Comparison of ENCODE assay signal across 8 cellular contexts in the genomic region with DNA sequence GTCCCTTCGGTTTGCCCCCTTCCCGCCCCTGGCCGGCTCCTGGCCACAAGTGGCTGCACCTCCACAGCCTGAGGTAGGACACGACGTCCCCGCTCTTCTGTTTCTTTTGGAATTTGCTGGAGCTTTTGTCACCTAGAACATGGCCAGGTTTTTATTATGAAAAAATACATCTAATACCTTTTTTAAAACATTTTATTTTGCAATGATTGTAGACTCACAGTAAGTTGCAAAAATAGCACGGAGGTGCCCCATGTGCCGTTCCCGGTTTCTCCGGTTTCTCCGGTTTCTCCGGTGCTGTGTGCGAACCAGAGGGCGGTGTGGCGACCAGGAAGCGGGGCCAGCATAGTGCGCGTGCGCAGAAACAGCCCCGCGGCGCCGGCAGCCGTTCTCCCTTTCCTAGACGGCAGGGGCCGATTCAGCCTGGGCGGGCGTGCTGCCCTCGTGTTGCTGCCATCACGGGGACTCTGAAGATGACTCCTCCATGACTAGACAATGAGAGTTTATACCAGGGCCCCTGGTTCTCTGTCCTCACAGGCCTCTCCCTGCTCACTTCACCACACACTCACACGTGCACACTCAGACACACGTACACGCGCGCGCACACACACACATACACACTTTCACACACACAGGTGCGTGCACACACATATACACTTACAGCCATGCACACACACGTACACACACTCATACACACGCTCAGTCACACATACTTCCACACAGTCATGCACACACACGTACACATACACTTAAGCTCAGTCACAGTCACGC.
DNase-seq lines count a peak whose midpoint lies in the region; ATAC-seq, FAIRE-seq and TF ChIP-seq lines count a peak whose summit lies in the region.

No MANE protein-coding gene starts in this region.

- peak; percentile 53 for ATAC-seq in HG03354 (IDR thresholded peaks at IDR 0.05; ENCODE audit: poor library complexity, severe bottlenecking, unreplicated experiment)
- ATAC-seq in HG03095 (IDR thresholded peaks at IDR 0.05; ENCODE audit: unreplicated experiment) = no peak

- H3K4me2 ChIP-seq in endothelial cell of umbilical vein (ENCODE audit: insufficient read depth, low read length) = peak overlapping the region; percentile 68

- intact Hi-C loops in endothelial cell of umbilical vein (cut with micrococcal nuclease) = no loop called here

- peak; percentile 91 for FAIRE-seq in GM12892 (lab: Jason Lieb, UNC)
- FAIRE-seq in endothelial cell of umbilical vein (lab: Jason Lieb, UNC) = peak; percentile 90

- peak in 1 of 2 donors; percentile 26 for TF ChIP-seq CTCF in endothelial cell of umbilical vein (IDR thresholded peaks at IDR 0.05; ENCODE audit: extremely low read depth in 1 of 2, insufficient read depth in 1 of 2, low read depth in 1 of 2, low read length in 2 of 2)

- TF ChIP-seq POLR2A in GM12892 (IDR thresholded peaks at IDR 0.05; ENCODE audit: low read depth, low read length) = no peak
- TF ChIP-seq POLR2A in endothelial cell of umbilical vein (IDR thresholded peaks at IDR 0.05; ENCODE audit: low read depth, low read length) = peak; percentile 66

- H3K36me3 ChIP-seq in endothelial cell of umbilical vein (ENCODE audit: control insufficient read depth in 2 of 2, extremely low read depth in 1 of 2, insufficient read depth in 2 of 2, low read length in 2 of 2) (no peaks in the 10 kb centered on the region), mucosa of rectum (ENCODE audit: control insufficient read depth in 2 of 2, insufficient read depth in 2 of 2, low read length in 2 of 2) (no peaks in the 10 kb centered on the region)

- DNase-seq in GM12892 (ENCODE audit: insufficient read length) (peak; percentile 76), NOMO-1 treated with DMSO at 0.1 percent for 48 hours (lab: John Stamatoyannopoulos, UW; ENCODE audit: unreplicated experiment) (peak; percentile 66), endothelial cell of umbilical vein (ENCODE audit: low read depth, low spot score) (peak; percentile 77)
- DNase-seq in activated CD8-positive, alpha-beta memory T cell treated with anti-CD3 and anti-CD28 coated beads, Interleukin-2, amount 50 U/mL, for 1 hour (ENCODE audit: extremely low read depth) = peak; percentile 43
- peak; percentile 90 for DNase-seq in stimulated activated CD8-positive, alpha-beta memory T cell treated with anti-CD3 and anti-CD28 coated beads, Interleukin-4, amount 100 ng/mL, for 48 hours

- no peaks in the 10 kb centered on the region for H4K20me1 ChIP-seq in endothelial cell of umbilical vein (replicated peaks; ENCODE audit: control insufficient read depth, extremely low read depth, insufficient read depth, low read length)

- H2AFZ ChIP-seq in endothelial cell of umbilical vein (ENCODE audit: low read depth, low read length) = peak overlapping the region; percentile 60

- H3K27me3 ChIP-seq in endothelial cell of umbilical vein (ENCODE audit: control insufficient read depth in 2 of 2, insufficient read depth in 2 of 2, low read length in 2 of 2) = no peaks in the 10 kb centered on the region
- no peaks in the 10 kb centered on the region for H3K27me3 ChIP-seq in mucosa of rectum (ENCODE audit: control insufficient read depth in 2 of 2, insufficient read depth in 2 of 2, low read length in 2 of 2)

- BruUV-seq in endothelial cell of umbilical vein (replicated peaks; lab: Mats Ljungman, UMichigan) = no TSS peak

- H3K27ac ChIP-seq in endothelial cell of umbilical vein (ENCODE audit: insufficient read depth, low read depth, low read length) (no peak overlapping the region), mucosa of rectum (ENCODE audit: low read depth in 2 of 2, low read length in 2 of 2) (peak overlapping the region in 1 of 2 donors; percentile 40)

- no peaks in the 10 kb centered on the region for H3K9me3 ChIP-seq in endothelial cell of umbilical vein (replicated peaks; ENCODE audit: control insufficient read depth, insufficient read depth, low read length)
- H3K9me3 ChIP-seq in mucosa of rectum (ENCODE audit: control insufficient read depth in 2 of 2, low read length in 2 of 2) = no peaks in the 10 kb centered on the region

- H3K4me3 ChIP-seq in endothelial cell of umbilical vein (replicated peaks in 1 of 3; ENCODE audit: insufficient read depth in 1 of 3, low read depth in 1 of 3, low read length in 3 of 3) (peak overlapping the region; percentile 1 to 34 (median 18)), mucosa of rectum (ENCODE audit: low read length in 2 of 2) (peak overlapping the region; percentile 56 to 71)

- H3K9ac ChIP-seq in endothelial cell of umbilical vein (replicated peaks; ENCODE audit: extremely low read depth, insufficient read depth, low read length) = peak overlapping the region; percentile 37
- peak overlapping the region; percentile 65 to 67 for H3K9ac ChIP-seq in mucosa of rectum (ENCODE audit: low read depth in 1 of 2, low read length in 2 of 2)

- H3K9me1 ChIP-seq in endothelial cell of umbilical vein (replicated peaks; ENCODE audit: control insufficient read depth, extremely low read depth, insufficient read depth, low read length) = no peaks in the 10 kb centered on the region

- POLR2A ChIA-PET in endothelial cell of umbilical vein (lab: Charles Lee) = no interaction called here

- peaks cover 14% of the 10 kb centered on the region for H3K4me1 ChIP-seq in endothelial cell of umbilical vein (ENCODE audit: control insufficient read depth, extremely low read depth, insufficient read depth, low read length)
- H3K4me1 ChIP-seq in mucosa of rectum (ENCODE audit: control insufficient read depth in 2 of 2, insufficient read depth in 2 of 2, low read length in 2 of 2) = peaks cover 15 to 17% of the 10 kb centered on the region in 2 donors

- CTCF ChIA-PET in endothelial cell of umbilical vein (lab: Charles Lee) = interaction anchor here (0.7 to 3.5 kb wide), 2 partner anchors 15 to 54 kb away, joined by 3 to 16 read pairs; no protein-coding TSS in a partner anchor

- H3K79me2 ChIP-seq in endothelial cell of umbilical vein (ENCODE audit: control insufficient read depth, insufficient read depth, low read length) = no peaks in the 10 kb centered on the region

- dilution Hi-C loops in endothelial cell of umbilical vein (cut with MboI; ENCODE audit: extremely low pct_ligation_motif_present, low sequenced_read_pairs) = no loop called here

TF ChIP-seq in endothelial cell of umbilical vein, 7 proteins besides CTCF, POLR2A, EP300 and RAD21:
- TF ChIP-seq POLR2AphosphoS5 (IDR thresholded peaks at IDR 0.05; ENCODE audit: insufficient read depth, low read depth, low read length) = peak; percentile 47
- no peak for TF ChIP-seq GATA2 (IDR thresholded peaks at IDR 0.05; ENCODE audit: insufficient read depth, insufficient read length, low read depth, low read length)
- TF ChIP-seq, protein P1, sequence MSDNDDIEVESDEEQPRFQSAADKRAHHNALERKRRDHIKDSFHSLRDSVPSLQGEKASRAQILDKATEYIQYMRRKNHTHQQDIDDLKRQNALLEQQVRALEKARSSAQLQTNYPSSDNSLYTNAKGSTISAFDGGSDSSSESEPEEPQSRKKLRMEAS (IDR thresholded peaks at IDR 0.05; ENCODE audit: insufficient read depth, insufficient read length) = peak; percentile 10
TF ChIP-seq in endothelial cell of umbilical vein: peak in this region for 2.
